In genomic region chr6:47478233-47479155, GRCh38 we compare ENCODE assay signal across 8 cellular contexts. TPM values are rescaled to one million over a fixed set of nuclear protein-coding genes. Genes with fewer than 3 reads are reported as not detected.
A peak's percentile ranks its signal among the peaks of the same experiment; 100 is the strongest.
DNase-seq lines count a peak whose midpoint lies in the region; ATAC-seq and TF ChIP-seq lines count a peak whose summit lies in the region.

No MANE protein-coding gene starts in this region.

- DNase-seq in Right ventricle myocardium inferior (ENCODE audit: missing footprints) (peak; percentile 65), cardiac septum (ENCODE audit: low spot score) (no peak), NOMO-1 treated with dmso at 0.1 percent for 144 hours (lab: John Stamatoyannopoulos, UW; ENCODE audit: unreplicated experiment) (peak; percentile 50), MCF 10A (ENCODE audit: unreplicated experiment) (peak; percentile 33), kidney epithelial cell (ENCODE audit: low read depth) (no peak)
- no peak for DNase-seq in stimulated activated naive CD8-positive, alpha-beta T cell treated with anti-CD3 and anti-CD28 coated beads, Interleukin-15, Interleukin-2, amounts not matched to agents 100 U/mL and 50 U/mL, for 24 hours
- no peak for DNase-seq in NK-92 treated with Interleukin-12 subunit alpha and Interleukin-12 subunit beta, amount 100 ng/mL, for 24 hours (lab: John Stamatoyannopoulos, UW)

- no peaks in the 10 kb centered on the region for H3K9me3 Mint-ChIP-seq in MCF 10A (ENCODE audit: unreplicated experiment)

- H3K36me3 Mint-ChIP-seq in MCF 10A (ENCODE audit: insufficient read depth, unreplicated experiment) = no peaks in the 10 kb centered on the region

- intact Hi-C loops in Right ventricle myocardium inferior (cut with DNase I) = loop anchor here (5.0 kb wide), 3 partner anchors 54 to 124 kb away; no protein-coding TSS in a partner anchor
- intact Hi-C loops in cardiac septum (cut with DNase I) = no loop called here
- intact Hi-C loops in MCF 10A (cut with micrococcal nuclease) = loop anchor here (2.0 kb wide), 1 partner anchor 64 kb away; no protein-coding TSS in a partner anchor

- no peaks in the 10 kb centered on the region for H3K27me3 Mint-ChIP-seq in MCF 10A (ENCODE audit: insufficient read depth, unreplicated experiment)

- BruUV-seq in MCF 10A (replicated peaks; lab: Mats Ljungman, UMichigan) = TSS peak; percentile 39

- H3K27me3 ChIP-seq in kidney epithelial cell (ENCODE audit: control insufficient read depth, insufficient read depth, low read length) = no peaks in the 10 kb centered on the region

- TF ChIP-seq CTCF in MCF 10A (IDR thresholded peaks at IDR 0.05; ENCODE audit: unreplicated experiment) (no peak), kidney epithelial cell (IDR thresholded peaks at IDR 0.05; ENCODE audit: insufficient read depth, low read length, poor library complexity, severe bottlenecking) (no peak)

- ATAC-seq in Right ventricle myocardium inferior = no peak
- peak; percentile 3 for ATAC-seq in HG02798 (IDR thresholded peaks at IDR 0.05; ENCODE audit: poor library complexity, unreplicated experiment)
- ATAC-seq in stimulated activated naive CD8-positive, alpha-beta T cell treated with anti-CD3 and anti-CD28 coated beads, Interleukin-15, Interleukin-2, amounts not matched to agents 100 U/mL and 50 U/mL, for 24 hours = peak; percentile 49

- H3K4me3 ChIP-seq in kidney epithelial cell (ENCODE audit: low read depth, low read length) = peak overlapping the region; percentile 81

- no peaks in the 10 kb centered on the region for H3K36me3 ChIP-seq in kidney epithelial cell (ENCODE audit: control insufficient read depth, insufficient read depth, low read length)

- peak overlapping the region; percentile 87 for H3K4me3 Mint-ChIP-seq in MCF 10A (ENCODE audit: unreplicated experiment)

- POLR2A ChIA-PET in MCF 10A (lab: Yijun Ruan, JAX) = interaction anchor here (0.6 to 5.0 kb wide), 31 partner anchors 8 to 1268 kb away, joined by 3 to 54 read pairs (median 4); no protein-coding TSS in a partner anchor

- peak overlapping the region; percentile 93 for H3K27ac Mint-ChIP-seq in MCF 10A (ENCODE audit: low read depth, unreplicated experiment)

- CTCF ChIA-PET in MCF 10A (lab: Yijun Ruan, JAX) = interaction anchor here (0.7 to 6.7 kb wide), 4 partner anchors 65 to 406 kb away, joined by 5 to 41 read pairs (median 6); no protein-coding TSS in a partner anchor

- H3K4me1 Mint-ChIP-seq in MCF 10A (ENCODE audit: insufficient read depth, unreplicated experiment) = peaks cover 33% of the 10 kb centered on the region

RNA-seq across cellular contexts. Expression of gene CD2AP, which starts 0.9 kb away (rescaled TPM):
- total RNA-seq in Right ventricle myocardium inferior (10.0 TPM), cardiac septum (11.7 TPM), MCF 10A (2022) (35.7 and 40.3 TPM in 2 replicates), kidney epithelial cell (43.3 and 47.8 TPM in 2 replicates)

Comparison
In these comparisons a context has a peak if more than half of its experiments do, and no peak if none do; other contexts are left out.
1. DNase-seq: peak in Right ventricle myocardium inferior (single experiment), NOMO-1 treated with dmso at 0.1 percent for 144 hours (single experiment) and MCF 10A (single experiment); none in cardiac septum (single experiment), kidney epithelial cell (single experiment), stimulated activated naive CD8-positive, alpha-beta T cell treated with anti-CD3 and anti-CD28 coated beads, Interleukin-15, Interleukin-2, amounts not matched to agents 100 U/mL and 50 U/mL, for 24 hours (single experiment) and NK-92 treated with Interleukin-12 subunit alpha and Interleukin-12 subunit beta, amount 100 ng/mL, for 24 hours (single experiment).